ENCODE assay signal across 26 cellular contexts in genomic region chr2:20726913-20727312, GRCh38.
"Had no signal": no experiment of that assay in that cellular context is flagged by ENCODE, and none has a peak within 500 bp of the region (broad histone marks: within the 10 kb centered on the region; RNA-seq: fewer than 3 reads in every experiment).

No MANE protein-coding gene starts in this region.

- ATAC-seq: stimulated activated effector memory CD8-positive, alpha-beta T cell treated with anti-CD3 and anti-CD28 coated beads, Interleukin-12 subunit alpha, Interleukin-12 subunit beta, amount 100 ng/mL, for 72 hours; stimulated activated memory B cell treated with anti-CD40 and anti-IgM and Interleukin-4, amounts not matched to agents 10 μg/mL and 1 μg/mL and 100 μg/mL, for 72 hours; stimulated activated naive B cell treated with anti-CD40 and anti-IgM and Interleukin-4, amounts not matched to agents 10 μg/mL and 1 μg/mL and 100 μg/mL, for 72 hours; stimulated activated naive CD8-positive, alpha-beta T cell treated with anti-CD3 and anti-CD28 coated beads, Interleukin-15, amount 100 ng/mL, for 72 hours; stimulated activated naive CD8-positive, alpha-beta T cell treated with anti-CD3 and anti-CD28 coated beads, Interleukin-15, Interleukin-2, amounts not matched to agents 100 U/mL and 50 U/mL, for 24 hours; upper lobe of right lung had no signal

- FAIRE-seq: urothelium cell line had no signal

- H3K27ac ChIP-seq: stomach, suprapubic skin, testis, thyroid gland, tibial nerve, transverse colon, uterus, vagina had no signal

- H3K36me3 ChIP-seq: suprapubic skin, thyroid gland, tibial artery, transverse colon, upper lobe of left lung, upper lobe of right lung, uterus, vagina had no signal

- DNase-seq: stimulated activated CD4-positive, alpha-beta T cell treated with anti-CD3 and anti-CD28 coated beads, Interleukin-1b, Interleukin-23, amount 100 ng/mL, for 48 hours; stimulated activated CD4-positive, alpha-beta T cell treated with anti-CD3 and anti-CD28 coated beads, Interleukin-2, amount 100 ng/mL, for 24 hours; stimulated activated CD4-positive, alpha-beta T cell treated with anti-CD3 and anti-CD28 coated beads, Interleukin-2, amount 100 ng/mL, for 48 hours; stimulated activated CD4-positive, alpha-beta T cell treated with anti-CD3 and anti-CD28 coated beads, Interleukin-4, amount 100 ng/mL, for 1 hour; stimulated activated CD4-positive, alpha-beta T cell treated with anti-CD3 and anti-CD28 coated beads, Interleukin-4, amount 100 ng/mL, for 24 hours; stimulated activated CD4-positive, alpha-beta T cell treated with anti-CD3 and anti-CD28 coated beads, Interleukin-4, amount 100 ng/mL, for 4 hours; stimulated activated CD8-positive, alpha-beta memory T cell treated with anti-CD3 and anti-CD28 coated beads, Interleukin-4, amount 100 ng/mL, for 48 hours; stimulated activated naive B cell treated with anti-CD40 and anti-IgM and Interleukin-4, amounts not matched to agents 10 μg/mL and 1 μg/mL and 100 μg/mL, for 72 hours; stimulated activated naive CD4-positive, alpha-beta T cell; stimulated activated naive CD4-positive, alpha-beta T cell treated with Interleukin-2 at 50 U/mL for 16 hours; stimulated activated naive CD8-positive, alpha-beta T cell treated with anti-CD3 and anti-CD28 coated beads, Interleukin-15, amount 100 ng/mL, for 72 hours; stimulated activated naive CD8-positive, alpha-beta T cell treated with anti-CD3 and anti-CD28 coated beads, Interleukin-15, Interleukin-2, amounts not matched to agents 100 U/mL and 50 U/mL, for 24 hours; stomach; testis; thyroid gland; tibial artery; transverse colon; upper lobe of left lung; upper lobe of right lung; uterus had no signal

- H3K27me3 ChIP-seq: stomach, suprapubic skin, testis, thyroid gland, tibial artery, tibial nerve, transverse colon, upper lobe of left lung, upper lobe of right lung, uterus, vagina had no signal

- H3K9me3 ChIP-seq: stomach, suprapubic skin, testis, thyroid gland, tibial artery, transverse colon, upper lobe of left lung, upper lobe of right lung, uterus, vagina had no signal

- H3K4me1 ChIP-seq: suprapubic skin, testis, thyroid gland, uterus, vagina had no signal

- H3K4me3 ChIP-seq: stomach, suprapubic skin, testis, thyroid gland, tibial artery, tibial nerve, transverse colon, upper lobe of left lung, upper lobe of right lung, uterus, vagina had no signal
